ENCODE assay signal across 14 cellular contexts in genomic region chr3:125398952-125399351, GRCh38. TPM values are rescaled to one million over a fixed set of nuclear protein-coding genes. Genes with fewer than 3 reads are reported as not detected.
DNase-seq lines count a peak whose midpoint lies in the region; ATAC-seq and TF ChIP-seq lines count a peak whose summit lies in the region.
"Had no signal": no experiment of that assay in that cellular context is flagged by ENCODE, and none has a peak within 500 bp of the region (broad histone marks: within the 10 kb centered on the region; RNA-seq: fewer than 3 reads in every experiment).

No MANE protein-coding gene starts in this region.

- TF ChIP-seq CTCF in GM10248 (IDR thresholded peaks at IDR 0.05; ENCODE audit: control extremely low read depth, extremely low read depth, low read depth, missing control alignments), result peak; percentile 11
- TF ChIP-seq CTCF in H9 (conservative IDR thresholded peaks at IDR 0.05), result no peak; the same call in 2 of the 3 replicates
- TF ChIP-seq CTCF in OCI-LY7 (conservative IDR thresholded peaks at IDR 0.05; ENCODE audit: low read length), result peak; percentile 40; the same call in 1 of the 2 replicates

- H4K20me1 ChIP-seq in H9 (ENCODE audit: control insufficient read depth, insufficient read depth, insufficient read length) (no peaks in the 10 kb centered on the region), OCI-LY7 (ENCODE audit: insufficient read depth, low read length) (no peaks in the 10 kb centered on the region)

- no peaks in the 10 kb centered on the region for H3K36me3 ChIP-seq in OCI-LY7 (ENCODE audit: insufficient read depth, low read length)
- H3K36me3 ChIP-seq: heart right ventricle had no signal

- no peaks in the 10 kb centered on the region for H3K9me2 ChIP-seq in OCI-LY7 (ENCODE audit: insufficient read depth, low read length)

- H4K91ac ChIP-seq in H9 (ENCODE audit: insufficient read length, low read depth, low read length), result no peak overlapping the region

- H4K8ac ChIP-seq in H9 (replicated peaks; ENCODE audit: insufficient read length, low read depth, low read length), result no peak overlapping the region

- no peaks in the 10 kb centered on the region for H3K23me2 ChIP-seq in H9 (ENCODE audit: insufficient read length, low read depth, low read length, poor library complexity, severe bottlenecking)

- no peaks in the 10 kb centered on the region for H3K36me3 Mint-ChIP-seq in H9 (ENCODE audit: insufficient read depth in 1 of 3, low read depth in 3 of 3)
- H3K36me3 Mint-ChIP-seq: activated CD4-positive, alpha-beta memory T cell treated with anti-CD3 and anti-CD28 coated beads for 36 hours; stimulated activated effector memory CD8-positive, alpha-beta T cell treated with anti-CD3 and anti-CD28 coated beads, Interleukin-12 subunit alpha, Interleukin-12 subunit beta, amount 100 ng/mL, for 72 hours had no signal

- no peak overlapping the region for H2BK15ac ChIP-seq in H9 (ENCODE audit: low read depth, low read length)

- POLR2A ChIA-PET in GM10248 (lab: Yijun Ruan, JAX) (no interaction called here), OCI-LY7 (lab: Charles Lee) (interaction anchor here (0.5 to 0.7 kb wide), 3 partner anchors 155 to 202 kb away, joined by 3 to 6 read pairs (median 4); no protein-coding TSS in a partner anchor)

- H3K27ac ChIP-seq in H9 (ENCODE audit: insufficient read length, low read depth, low read length), result no peak overlapping the region
- H3K27ac ChIP-seq in OCI-LY7 (ENCODE audit: low read depth, low read length, poor library complexity, severe bottlenecking), result no peak overlapping the region
- H3K27ac ChIP-seq: heart right ventricle had no signal

- no peak overlapping the region for H4K5ac ChIP-seq in H9 (ENCODE audit: insufficient read length, low read depth, low read length)

- no peak overlapping the region for H3T11ph ChIP-seq in H9 (ENCODE audit: low read length)

- H3K79me1 ChIP-seq in H9 (ENCODE audit: insufficient read depth, low read depth, low read length, poor library complexity, severe bottlenecking), result no peaks in the 10 kb centered on the region

- H3K4me1 ChIP-seq in H9 (ENCODE audit: insufficient read depth, low read length), result peaks cover 4% of the 10 kb centered on the region; the same call in 1 of the 2 replicates
- H3K4me1 ChIP-seq in OCI-LY7 (ENCODE audit: insufficient read depth, low read length, poor library complexity, severe bottlenecking), result no peaks in the 10 kb centered on the region
- H3K4me1 ChIP-seq: heart right ventricle had no signal

- H3K18ac ChIP-seq in H9 (ENCODE audit: insufficient read length, low read depth, low read length), result no peak overlapping the region

- no peaks in the 10 kb centered on the region for H3K9me3 ChIP-seq in H9 (ENCODE audit: control insufficient read depth, low read depth, low read length)
- no peaks in the 10 kb centered on the region for H3K9me3 ChIP-seq in OCI-LY7 (ENCODE audit: low read length)
- H3K9me3 ChIP-seq: heart right ventricle had no signal

- H3K4me1 Mint-ChIP-seq in H9, result peaks cover 13 to 18% of the 10 kb centered on the region in 2 experiments; a peak in 3 of 4 replicates
- H3K4me1 Mint-ChIP-seq: stimulated activated effector memory CD8-positive, alpha-beta T cell treated with anti-CD3 and anti-CD28 coated beads, Interleukin-12 subunit alpha, Interleukin-12 subunit beta, amount 100 ng/mL, for 72 hours had no signal

- H3K9ac ChIP-seq in H9 (ENCODE audit: extremely low read depth, insufficient read length, low read length), result no peak overlapping the region

- H2AFZ ChIP-seq in H9 (ENCODE audit: low read length), result no peak overlapping the region
- H2AFZ ChIP-seq in OCI-LY7 (ENCODE audit: low read length), result no peak overlapping the region

- H3K79me2 ChIP-seq in H9 (ENCODE audit: insufficient read depth, low read length) (no peaks in the 10 kb centered on the region), OCI-LY7 (ENCODE audit: insufficient read depth, low read depth, low read length) (no peaks in the 10 kb centered on the region)

- H3K27ac Mint-ChIP-seq in H9, result no peak overlapping the region
- H3K27ac Mint-ChIP-seq: activated CD4-positive, alpha-beta memory T cell treated with anti-CD3 and anti-CD28 coated beads for 36 hours; activated T-helper 2 cell treated with anti-CD3 and anti-CD28 coated beads, Interferon-gamma antibody, Interleukin-2, Interleukin-4, amounts not matched to agents 10 μg/mL and 5 μg/mL and 100 μg/mL, durations not matched to agents 14 hours and 24 hours and 36 hours; stimulated activated effector memory CD8-positive, alpha-beta T cell treated with anti-CD3 and anti-CD28 coated beads, Interleukin-12 subunit alpha, Interleukin-12 subunit beta, amount 100 ng/mL, for 72 hours had no signal

- H3K4me3 Mint-ChIP-seq in H9, result no peak overlapping the region
- H3K4me3 Mint-ChIP-seq: activated CD4-positive, alpha-beta memory T cell treated with anti-CD3 and anti-CD28 coated beads for 36 hours; stimulated activated effector memory CD8-positive, alpha-beta T cell treated with anti-CD3 and anti-CD28 coated beads, Interleukin-12 subunit alpha, Interleukin-12 subunit beta, amount 100 ng/mL, for 72 hours had no signal

- no peak overlapping the region for H2BK20ac ChIP-seq in H9 (ENCODE audit: low read depth, low read length, poor library complexity, severe bottlenecking)

- H3K14ac ChIP-seq in H9 (ENCODE audit: insufficient read depth, low read length), result no peak overlapping the region

- WGBS in H9 (ENCODE audit: extremely low coverage, insufficient read length, low lambda C conversion rate), result no CpG with 5 or more reads among the region's 1 CpG

- intact Hi-C loops in OCI-LY7 (cut with micrococcal nuclease; ENCODE audit: unreplicated experiment) (no loop called here), head of caudate nucleus (cut with DNase I) (no loop called here)

- H2BK120ac ChIP-seq in H9 (ENCODE audit: low read depth, low read length, poor library complexity, severe bottlenecking), result no peak overlapping the region

- no peaks in the 10 kb centered on the region for H3K27me3 ChIP-seq in H9 (ENCODE audit: insufficient read depth, low read length)

- no peak overlapping the region for H3K23ac ChIP-seq in H9 (ENCODE audit: insufficient read length, low read depth, low read length)

- H2BK5ac ChIP-seq in H9 (ENCODE audit: insufficient read length, low read length), result no peak overlapping the region

- H3K9me3 Mint-ChIP-seq in H9, result no peaks in the 10 kb centered on the region
- H3K9me3 Mint-ChIP-seq: activated CD4-positive, alpha-beta memory T cell treated with anti-CD3 and anti-CD28 coated beads for 36 hours; activated T-helper 2 cell treated with anti-CD3 and anti-CD28 coated beads, Interferon-gamma antibody, Interleukin-2, Interleukin-4, amounts not matched to agents 10 μg/mL and 5 μg/mL and 100 μg/mL, durations not matched to agents 14 hours and 24 hours and 36 hours; stimulated activated effector memory CD8-positive, alpha-beta T cell treated with anti-CD3 and anti-CD28 coated beads, Interleukin-12 subunit alpha, Interleukin-12 subunit beta, amount 100 ng/mL, for 72 hours had no signal

- H3K4me2 ChIP-seq in H9 (ENCODE audit: insufficient read depth, insufficient read length, low read length) (no peak overlapping the region), OCI-LY7 (ENCODE audit: low read length) (no peak overlapping the region)

- ATAC-seq in SK-N-SH treated with all-trans-retinoic acid at 6 μM for 48 hours, result no peak
- ATAC-seq: heart right ventricle; stimulated activated effector memory CD8-positive, alpha-beta T cell treated with anti-CD3 and anti-CD28 coated beads, Interleukin-12 subunit alpha, Interleukin-12 subunit beta, amount 100 ng/mL, for 72 hours had no signal

- no peak overlapping the region for H3K4me3 ChIP-seq in OCI-LY7 (ENCODE audit: low read depth, low read length, poor library complexity, severe bottlenecking)
- H3K4me3 ChIP-seq: heart right ventricle had no signal

- peaks cover 40% of the 10 kb centered on the region for H3K27me3 Mint-ChIP-seq in H9 (ENCODE audit: low read depth)

- CTCF ChIA-PET in GM10248 (lab: Yijun Ruan, JAX) (interaction anchor here (0.7 to 1.7 kb wide), 3 partner anchors 16 to 23 kb away, joined by 3 to 5 read pairs (median 3); partner anchors contain the start of gene ZNF148), OCI-LY7 (lab: Charles Lee; ENCODE audit: unreplicated experiment) (no interaction called here)

- H3K4ac ChIP-seq in H9 (ENCODE audit: low read depth, low read length), result no peak overlapping the region

- no peak overlapping the region for H3K56ac ChIP-seq in H9 (ENCODE audit: insufficient read length, low read depth, low read length)

- no peak overlapping the region for H2BK12ac ChIP-seq in H9 (ENCODE audit: insufficient read length, low read depth, low read length)

- BruUV-seq in OCI-LY7 (replicated peaks; lab: Mats Ljungman, UMichigan), result no TSS peak

- H2AK5ac ChIP-seq in H9 (ENCODE audit: insufficient read length, low read length), result no peak overlapping the region

- DNase-seq in GM10248 (ENCODE audit: extremely low spot score) (no peak), H9 (peak; percentile 32), OCI-LY7 (ENCODE audit: low spot score) (peak; percentile 21), head of caudate nucleus (peak in 25 of 42 donors; percentile 10 to 72 (median 32)), NCI-H2107 (lab: John Stamatoyannopoulos, UW) (no peak)
- no peak for DNase-seq in activated CD8-positive, alpha-beta memory T cell treated with anti-CD3 and anti-CD28 coated beads, Interleukin-2, amount 50 U/mL, for 4 hours
- DNase-seq: activated CD4-positive, alpha-beta memory T cell treated with anti-CD3 and anti-CD28 coated beads for 36 hours; DMS153; heart right ventricle; kidney glomerular epithelial cell; NCI-H187 had no signal

TF ChIP-seq in SK-N-SH treated with all-trans-retinoic acid at 6 μM for 48 hours, 23 proteins besides CTCF, POLR2A, EP300 and RAD21 (continues in another document):
- no peak for TF ChIP-seq OSR1 (CRISPR knock-in tag; IDR thresholded peaks at IDR 0.05)
- no peak for TF ChIP-seq CREB5 (CRISPR knock-in tag; IDR thresholded peaks at IDR 0.05; ENCODE audit: low read depth)

RNA-seq across cellular contexts. Expression of gene ZNF148, which starts 23.8 kb away (rescaled TPM):
- total RNA-seq in H9 (2021) (21.6 and 24.8 TPM in 2 replicates), OCI-LY7 (2022) (35.4 and 42.1 TPM in 2 replicates)
- total RNA-seq in OCI-LY7 (2014; rRNA removed; shearing (Covaris generic)), result 19.8 and 20.9 TPM in 2 replicates

Comparison
In these comparisons a context has a peak if more than half of its experiments do, and no peak if none do; other contexts are left out.
1. DNase-seq: peak in H9 (single experiment), OCI-LY7 (single experiment) and head of caudate nucleus (25 of 42); none in GM10248 (single experiment), activated CD8-positive, alpha-beta memory T cell treated with anti-CD3 and anti-CD28 coated beads, Interleukin-2, amount 50 U/mL, for 4 hours (single experiment) and NCI-H2107 (single experiment).